Comparison of ENCODE assay signal across 10 cellular contexts in genomic region chr11:44607324-44607962, GRCh38. TPM values are rescaled to one million over a fixed set of nuclear protein-coding genes. Genes with fewer than 3 reads are reported as not detected.
DNase-seq lines count a peak whose midpoint lies in the region; ATAC-seq and TF ChIP-seq lines count a peak whose summit lies in the region.
"Had no signal": no experiment of that assay in that cellular context is flagged by ENCODE, and none has a peak within 500 bp of the region (broad histone marks: within the 10 kb centered on the region; RNA-seq: fewer than 3 reads in every experiment).

No MANE protein-coding gene starts in this region.

- H3K4me3 Mint-ChIP-seq in HFFc6, result no peak overlapping the region
- H3K4me3 Mint-ChIP-seq in activated naive CD4-positive, alpha-beta T cell treated with anti-CD3 and anti-CD28 coated beads, Interleukin-2, amount 10 ng/mL, durations not matched to agents 7 days and 5 days, result no peak overlapping the region
- H3K4me3 Mint-ChIP-seq in osteocyte (ENCODE audit: unreplicated experiment), result no peak overlapping the region

- CTCF ChIA-PET in activated naive CD4-positive, alpha-beta T cell treated with anti-CD3 and anti-CD28 coated beads, Interleukin-2, amount 10 ng/mL, durations not matched to agents 7 days and 5 days (lab: Charles Lee), result interaction anchor here (2.4 kb wide), 1 partner anchor 10 kb away, joined by 16 read pairs; no protein-coding TSS in a partner anchor

- peaks cover 56 to 98% (median 88%) of the 10 kb centered on the region in 10 experiments for H3K4me1 ChIP-seq in BLaER1 treated with 17β-estradiol and CSF1 and Interleukin-3, amounts not matched to agents 10 nM and 100 nM
- H3K4me1 ChIP-seq in mesenchymal stem cell (ENCODE audit: control insufficient read depth, insufficient read depth, low read depth, low read length), result peaks cover 40% of the 10 kb centered on the region

- H4K20me1 ChIP-seq in BLaER1 treated with 17β-estradiol and CSF1 and Interleukin-3, amounts not matched to agents 10 nM and 100 nM, result peaks cover 0 to 15% (median 6%) of the 10 kb centered on the region in 11 experiments; a peak in 6 of 22 replicates

- H3K36me3 Mint-ChIP-seq in HFFc6 (ENCODE audit: low read depth), result 0 out of 2 replicates have a peak, but pooled peaks cover 7% of the 10 kb centered on the region
- peaks cover 48% of the 10 kb centered on the region for H3K36me3 Mint-ChIP-seq in activated naive CD4-positive, alpha-beta T cell treated with anti-CD3 and anti-CD28 coated beads, Interleukin-2, amount 10 ng/mL, durations not matched to agents 7 days and 5 days
- peaks cover 2% of the 10 kb centered on the region for H3K36me3 Mint-ChIP-seq in osteocyte (ENCODE audit: unreplicated experiment)

- H3K27ac Mint-ChIP-seq in HFFc6 (no peak overlapping the region), osteocyte (ENCODE audit: unreplicated experiment) (no peak overlapping the region)
- peak overlapping the region; percentile 54 for H3K27ac Mint-ChIP-seq in activated naive CD4-positive, alpha-beta T cell treated with anti-CD3 and anti-CD28 coated beads, Interleukin-2, amount 10 ng/mL, durations not matched to agents 7 days and 5 days

- no peak overlapping the region for H4K91ac ChIP-seq in mesenchymal stem cell (ENCODE audit: low read length)

- no peaks in the 10 kb centered on the region for H3K9me3 ChIP-seq in BLaER1 treated with 17β-estradiol and CSF1 and Interleukin-3, amounts not matched to agents 10 nM and 100 nM (replicated peaks in 1 of 11)
- H3K9me3 ChIP-seq in mesenchymal stem cell (ENCODE audit: control insufficient read depth, low read length), result no peaks in the 10 kb centered on the region

- H2AK5ac ChIP-seq in mesenchymal stem cell (ENCODE audit: low read length, severe bottlenecking), result no peak overlapping the region

- H3K18ac ChIP-seq in mesenchymal stem cell (ENCODE audit: low read depth in 1 of 2, low read length in 2 of 2), result peak overlapping the region; percentile 34 to 89

- H2BK120ac ChIP-seq in mesenchymal stem cell (ENCODE audit: low read depth, low read length), result no peak overlapping the region

- H3K27me3 Mint-ChIP-seq in HFFc6 (ENCODE audit: insufficient read depth), result no peaks in the 10 kb centered on the region; the same call in none of the 2 replicates
- no peaks in the 10 kb centered on the region for H3K27me3 Mint-ChIP-seq in activated naive CD4-positive, alpha-beta T cell treated with anti-CD3 and anti-CD28 coated beads, Interleukin-2, amount 10 ng/mL, durations not matched to agents 7 days and 5 days
- no peaks in the 10 kb centered on the region for H3K27me3 Mint-ChIP-seq in osteocyte (ENCODE audit: unreplicated experiment)

- WGBS in mesenchymal stem cell, result 63% methylated on average over 6 of the region's 6 CpGs

- peaks cover 0 to 25% (median 16%) of the 10 kb centered on the region in 11 experiments; a peak in 15 of 22 replicates for H3K36me3 ChIP-seq in BLaER1 treated with 17β-estradiol and CSF1 and Interleukin-3, amounts not matched to agents 10 nM and 100 nM
- H3K36me3 ChIP-seq in mesenchymal stem cell (ENCODE audit: control insufficient read depth in 1 of 2, insufficient read depth in 2 of 2, low read depth in 1 of 2, low read length in 2 of 2), result peaks cover 12 to 75% of the 10 kb centered on the region in 2 experiments

- no peak overlapping the region for H3K4me3 ChIP-seq in BLaER1 treated with 17β-estradiol and CSF1 and Interleukin-3, amounts not matched to agents 10 nM and 100 nM
- no peak overlapping the region for H3K4me3 ChIP-seq in mesenchymal stem cell (ENCODE audit: insufficient read depth in 1 of 2, low read depth in 1 of 2, low read length in 2 of 2)

- H3K27ac ChIP-seq in BLaER1 treated with 17β-estradiol and CSF1 and Interleukin-3, amounts not matched to agents 10 nM and 100 nM, result peak overlapping the region in 3 of 11 experiments; percentile 69 to 76 (median 75); a peak in 2 of 22 replicates
- H3K27ac ChIP-seq in mesenchymal stem cell (ENCODE audit: low read length, poor library complexity, severe bottlenecking), result peak overlapping the region; percentile 16

- no peak for ATAC-seq in GM18519 (IDR thresholded peaks at IDR 0.05; ENCODE audit: low FRiP score, unreplicated experiment)
- no peak for ATAC-seq in GM19328 (IDR thresholded peaks at IDR 0.05; ENCODE audit: unreplicated experiment)
- ATAC-seq: Panc1 had no signal

- H3K4ac ChIP-seq in mesenchymal stem cell (ENCODE audit: low read depth in 1 of 2, low read length in 2 of 2), result peak overlapping the region in 1 of 2 experiments; percentile 76

- H2BK12ac ChIP-seq in mesenchymal stem cell (ENCODE audit: low read length in 2 of 2), result peak overlapping the region in 1 of 2 experiments; percentile 87

- H3K14ac ChIP-seq in mesenchymal stem cell (ENCODE audit: low read length in 2 of 2), result no peak overlapping the region

- no peak overlapping the region for H3K23ac ChIP-seq in mesenchymal stem cell (ENCODE audit: low read length in 2 of 2)

- no peak overlapping the region for H2BK5ac ChIP-seq in mesenchymal stem cell (ENCODE audit: low read depth, low read length, poor library complexity, severe bottlenecking)

- H3K79me1 ChIP-seq in mesenchymal stem cell (replicated peaks; ENCODE audit: low read length, poor library complexity, severe bottlenecking), result peaks cover 22% of the 10 kb centered on the region

- peak overlapping the region in 10 of 11 experiments; percentile 83 to 96 (median 88); a peak in 20 of 22 replicates for H3K4me2 ChIP-seq in BLaER1 treated with 17β-estradiol and CSF1 and Interleukin-3, amounts not matched to agents 10 nM and 100 nM
- no peak overlapping the region for H3K4me2 ChIP-seq in mesenchymal stem cell (ENCODE audit: low read length, poor library complexity, severe bottlenecking)

- no peak overlapping the region for H2BK15ac ChIP-seq in mesenchymal stem cell (ENCODE audit: low read depth, poor library complexity, severe bottlenecking)

- TF ChIP-seq CTCF in HFFc6 (IDR thresholded peaks at IDR 0.05), result no peak
- no peak for TF ChIP-seq CTCF in osteocyte (IDR thresholded peaks at IDR 0.05)

- no peak overlapping the region for H4K8ac ChIP-seq in mesenchymal stem cell (ENCODE audit: low read length)

- DNase-seq in HFFc6 (peak; percentile 33), mesenchymal stem cell (peak; percentile 79), osteocyte (ENCODE audit: extremely low spot score, unreplicated experiment) (no peak), AML-193 (lab: John Stamatoyannopoulos, UW) (no peak)
- no peak for DNase-seq in activated naive CD4-positive, alpha-beta T cell treated with anti-CD3 and anti-CD28 coated beads, Interleukin-2, amount 10 ng/mL, durations not matched to agents 7 days and 5 days
- DNase-seq: MM.1S had no signal

- H2AFZ ChIP-seq in mesenchymal stem cell (ENCODE audit: low read depth, low read length), result no peak overlapping the region

- H3K9me3 Mint-ChIP-seq in HFFc6 (no peaks in the 10 kb centered on the region), osteocyte (ENCODE audit: unreplicated experiment) (no peaks in the 10 kb centered on the region)
- H3K9me3 Mint-ChIP-seq in activated naive CD4-positive, alpha-beta T cell treated with anti-CD3 and anti-CD28 coated beads, Interleukin-2, amount 10 ng/mL, durations not matched to agents 7 days and 5 days, result no peaks in the 10 kb centered on the region

- peak overlapping the region in 3 of 11 experiments; percentile 52 to 61 (median 60); a peak in 3 of 22 replicates for H3K9ac ChIP-seq in BLaER1 treated with 17β-estradiol and CSF1 and Interleukin-3, amounts not matched to agents 10 nM and 100 nM
- no peak overlapping the region for H3K9ac ChIP-seq in mesenchymal stem cell (ENCODE audit: low read length)

- H3K27me3 ChIP-seq in BLaER1 treated with 17β-estradiol and CSF1 and Interleukin-3, amounts not matched to agents 10 nM and 100 nM, result peaks cover 0 to 5% (median 0%) of the 10 kb centered on the region in 11 experiments; a peak in 1 of 22 replicates
- no peaks in the 10 kb centered on the region for H3K27me3 ChIP-seq in mesenchymal stem cell (ENCODE audit: control insufficient read depth in 1 of 2, insufficient read depth in 1 of 2, low read length in 2 of 2)

- H3K4me1 Mint-ChIP-seq in HFFc6 (ENCODE audit: low read depth) (peaks cover 29% of the 10 kb centered on the region), osteocyte (ENCODE audit: unreplicated experiment) (peaks cover 37% of the 10 kb centered on the region)
- peaks cover 63% of the 10 kb centered on the region for H3K4me1 Mint-ChIP-seq in activated naive CD4-positive, alpha-beta T cell treated with anti-CD3 and anti-CD28 coated beads, Interleukin-2, amount 10 ng/mL, durations not matched to agents 7 days and 5 days

RNA-seq across cellular contexts. Expression of gene CD82, which starts 42.0 kb away (rescaled TPM):
- total RNA-seq in HFFc6 (2021; fragmentation: NEBNext Ultra II Directional; extraction: Animal tissue kit (Norgen Biotek cat#: 25700)), result 10 to 100 TPM; 17.3 to 31.7 (median 20.7) TPM
- polyA plus RNA-seq in mesenchymal stem cell (2013, experiment 1 of 2), result 196 TPM
- 194 TPM for polyA plus RNA-seq in mesenchymal stem cell (2013, experiment 2 of 2)
- 29.5 and 34.6 TPM in 2 replicates for total RNA-seq in osteocyte

Comparison
In these comparisons a context has a peak if more than half of its experiments do, and no peak if none do; other contexts are left out.
1. DNase-seq: peak in HFFc6 (single experiment) and mesenchymal stem cell (single experiment); none in activated naive CD4-positive, alpha-beta T cell treated with anti-CD3 and anti-CD28 coated beads, Interleukin-2, amount 10 ng/mL, durations not matched to agents 7 days and 5 days (single experiment), osteocyte (single experiment) and AML-193 (0 of 2).